ENCODE assay signal across 24 cellular contexts in genomic region chr7:157745721-157746709, GRCh38.
DNase-seq lines count a peak whose midpoint lies in the region; ATAC-seq, FAIRE-seq and TF ChIP-seq lines count a peak whose summit lies in the region.
"Had no signal": no experiment of that assay in that cellular context is flagged by ENCODE, and none has a peak within 500 bp of the region (broad histone marks: within the 10 kb centered on the region; RNA-seq: fewer than 3 reads in every experiment).

No MANE protein-coding gene starts in this region.

- POLR2A ChIA-PET in A549 (lab: Yijun Ruan, JAX) (no interaction called here), MCF 10A (lab: Yijun Ruan, JAX) (no interaction called here)

- no peak for FAIRE-seq in A549 (lab: Jason Lieb, UNC)
- FAIRE-seq: A204.1, GM12878, HTR-8/SVneo had no signal

- no peaks in the 10 kb centered on the region for H3K36me3 Mint-ChIP-seq in MCF 10A (ENCODE audit: insufficient read depth, unreplicated experiment)
- H3K36me3 Mint-ChIP-seq: CD4-positive, CD25-positive, alpha-beta regulatory T cell had no signal

- no peaks in the 10 kb centered on the region for H3K27me3 Mint-ChIP-seq in MCF 10A (ENCODE audit: insufficient read depth, unreplicated experiment)
- H3K27me3 Mint-ChIP-seq: CD4-positive, CD25-positive, alpha-beta regulatory T cell had no signal

- H3K4me2 ChIP-seq in A549: no peak overlapping the region

- H3K27me3 ChIP-seq in RWPE2 (ENCODE audit: insufficient read depth, poor library complexity, severe bottlenecking): no peaks in the 10 kb centered on the region
- H3K27me3 ChIP-seq: BE2C had no signal

- H3K4me3 ChIP-seq in A549: no peak overlapping the region
- no peak overlapping the region for H3K4me3 ChIP-seq in RWPE2 (ENCODE audit: severe bottlenecking)
- no peak overlapping the region for H3K4me3 ChIP-seq in mucosa of descending colon
- H3K4me3 ChIP-seq: GM12878, SK-N-MC had no signal

- no peak for TF ChIP-seq EP300 in A549 (IDR thresholded peaks at IDR 0.05)

- no peak for TF ChIP-seq RAD21 in A549 (conservative IDR thresholded peaks at IDR 0.05 in 1 of 2, IDR thresholded peaks at IDR 0.05 in 1 of 2)

- ATAC-seq in A549: peak; percentile 22 to 30; a peak in 2 of 6 replicates
- peak; percentile 14; the same call in 1 of the 3 replicates for ATAC-seq in RWPE2 (ENCODE audit: low read depth)
- ATAC-seq in mucosa of descending colon: peak; percentile 17
- no peak for ATAC-seq in GM19351 (IDR thresholded peaks at IDR 0.05; ENCODE audit: unreplicated experiment)
- ATAC-seq: GM12878 had no signal

- H3K9me3 ChIP-seq in A549 (no peaks in the 10 kb centered on the region), RWPE2 (ENCODE audit: severe bottlenecking) (no peaks in the 10 kb centered on the region), mucosa of descending colon (no peaks in the 10 kb centered on the region)
- H3K9me3 ChIP-seq: BE2C had no signal

- TF ChIP-seq POLR2A in A549 (IDR thresholded peaks at IDR 0.05; ENCODE audit: low read length): no peak

- H3K4me3 Mint-ChIP-seq in MCF 10A (ENCODE audit: unreplicated experiment): no peak overlapping the region
- H3K4me3 Mint-ChIP-seq: CD4-positive, CD25-positive, alpha-beta regulatory T cell had no signal

- 65% methylated on average over 24 of the region's 25 CpGs for WGBS in A549 (ENCODE audit: missing lambda C conversion rate)

- BruUV-seq in MCF 10A (replicated peaks; lab: Mats Ljungman, UMichigan): no TSS peak

- TF ChIP-seq CTCF in A549 (IDR thresholded peaks at IDR 0.05) (no peak), RWPE2 (IDR thresholded peaks at IDR 0.05; ENCODE audit: poor library complexity, severe bottlenecking) (no peak), mucosa of descending colon (IDR thresholded peaks at IDR 0.05) (no peak), MCF 10A (IDR thresholded peaks at IDR 0.05; ENCODE audit: unreplicated experiment) (no peak)

- DNase-seq in A549 (ENCODE audit: low read depth in 1 of 2, low spot score in 1 of 2) (no peak), RWPE2 (ENCODE audit: low spot score) (no peak), mucosa of descending colon (no peak), posterior vena cava (ENCODE audit: low spot score) (peak; percentile 51), DMS153 (lab: John Stamatoyannopoulos, UW) (no peak), MCF 10A (ENCODE audit: unreplicated experiment) (no peak), SIG-M5 (lab: John Stamatoyannopoulos, UW) (no peak)
- DNase-seq: BE2C; CD4-positive, CD25-positive, alpha-beta regulatory T cell; DMS79; GOT3; IMR-90; MV-4-11; NCI-H1694; NCI-H2081; NCI-H2171; NCI-H526 treated with DMSO at 0.1 percent for 48 hours; OCI-M1; Right ventricle myocardium superior had no signal

- peaks cover 17% of the 10 kb centered on the region for H3K9me3 Mint-ChIP-seq in MCF 10A (ENCODE audit: unreplicated experiment)
- H3K9me3 Mint-ChIP-seq: CD4-positive, CD25-positive, alpha-beta regulatory T cell had no signal

- H3K27ac ChIP-seq in A549 (no peak overlapping the region), RWPE2 (ENCODE audit: poor library complexity, severe bottlenecking) (no peak overlapping the region)
- H3K27ac ChIP-seq: SK-N-MC had no signal

- intact Hi-C loops in mucosa of descending colon (cut with DNase I, micrococcal nuclease) (no loop called here), posterior vena cava (cut with DNase I) (no loop called here), MCF 10A (cut with micrococcal nuclease) (no loop called here)

- H3K36me3 ChIP-seq in RWPE2 (ENCODE audit: low read depth): no peaks in the 10 kb centered on the region
- no peaks in the 10 kb centered on the region for H3K36me3 ChIP-seq in mucosa of descending colon (ENCODE audit: low read depth)
- H3K36me3 ChIP-seq: BE2C had no signal

- H3K4me1 ChIP-seq in A549 (no peaks in the 10 kb centered on the region), RWPE2 (ENCODE audit: insufficient read depth, poor library complexity, severe bottlenecking) (no peaks in the 10 kb centered on the region), mucosa of descending colon (ENCODE audit: low read depth) (no peaks in the 10 kb centered on the region)
- H3K4me1 ChIP-seq: BE2C had no signal

- H3K4me1 Mint-ChIP-seq in MCF 10A (ENCODE audit: insufficient read depth, unreplicated experiment): no peaks in the 10 kb centered on the region
- H3K4me1 Mint-ChIP-seq: CD4-positive, CD25-positive, alpha-beta regulatory T cell had no signal

- no peak overlapping the region for H3K27ac Mint-ChIP-seq in MCF 10A (ENCODE audit: low read depth, unreplicated experiment)

- CTCF ChIA-PET in A549 (lab: Yijun Ruan, JAX) (no interaction called here), MCF 10A (lab: Yijun Ruan, JAX) (no interaction called here)

TF ChIP-seq in A549, 52 proteins besides CTCF, POLR2A, EP300 and RAD21:
- TF ChIP-seq, protein P1, sequence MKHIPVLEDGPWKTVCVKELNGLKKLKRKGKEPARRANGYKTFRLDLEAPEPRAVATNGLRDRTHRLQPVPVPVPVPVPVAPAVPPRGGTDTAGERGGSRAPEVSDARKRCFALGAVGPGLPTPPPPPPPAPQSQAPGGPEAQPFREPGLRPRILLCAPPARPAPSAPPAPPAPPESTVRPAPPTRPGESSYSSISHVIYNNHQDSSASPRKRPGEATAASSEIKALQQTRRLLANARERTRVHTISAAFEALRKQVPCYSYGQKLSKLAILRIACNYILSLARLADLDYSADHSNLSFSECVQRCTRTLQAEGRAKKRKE (CRISPR knock-in tag; IDR thresholded peaks at IDR 0.05; ENCODE audit: low read depth): no peak
- TF ChIP-seq TP53 (CRISPR knock-in tag; IDR thresholded peaks at IDR 0.05) (no peak), KDM1A (IDR thresholded peaks at IDR 0.05; ENCODE audit: low read depth) (no peak), FOSB (CRISPR knock-in tag; IDR thresholded peaks at IDR 0.05) (no peak), HOXB13 (CRISPR knock-in tag; IDR thresholded peaks at IDR 0.05; ENCODE audit: low read depth) (no peak), JUN (IDR thresholded peaks at IDR 0.05) (no peak), MAZ (IDR thresholded peaks at IDR 0.05; ENCODE audit: borderline replicate concordance, low read depth, low read length) (no peak)
